ENCODE assay signal across 20 cellular contexts in the genomic region with DNA sequence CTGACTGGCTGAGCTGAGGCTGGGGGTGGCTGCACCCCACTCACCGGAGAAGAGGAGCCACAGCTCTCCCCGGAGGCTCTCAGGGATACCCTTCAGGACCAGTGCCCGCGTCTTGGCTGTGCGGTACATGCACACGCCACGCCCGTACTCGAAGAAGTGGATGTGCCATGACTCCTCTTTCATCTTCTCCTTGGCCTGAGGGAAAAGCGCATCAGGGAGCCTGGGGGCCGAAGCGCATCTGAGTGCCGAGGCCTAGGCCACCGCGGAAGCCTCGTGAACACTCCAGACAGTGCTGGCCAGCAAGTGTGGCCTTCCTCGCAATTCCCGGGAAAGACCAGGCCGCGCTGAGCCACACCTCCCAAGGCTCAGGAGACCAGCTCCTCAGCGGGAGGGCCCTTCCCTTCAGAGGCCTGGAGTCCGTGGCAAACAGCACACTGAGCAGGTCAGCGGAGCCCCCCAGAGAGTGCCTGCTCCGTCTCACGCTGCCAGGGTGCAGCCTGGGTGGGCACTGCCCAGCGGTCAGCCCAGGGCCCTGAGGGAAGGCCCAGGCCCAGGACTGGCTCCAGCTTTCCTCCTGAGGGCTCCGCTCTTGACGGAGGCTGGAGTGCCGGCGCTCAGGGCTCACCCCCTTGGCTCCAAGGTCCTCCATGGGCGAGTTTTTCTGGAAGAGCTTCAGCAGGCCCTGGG. TPM values are rescaled to one million over a fixed set of nuclear protein-coding genes. Genes with fewer than 3 reads are reported as not detected.
DNase-seq lines count a peak whose midpoint lies in the region; ATAC-seq and TF ChIP-seq lines count a peak whose summit lies in the region.
"Had no signal": no experiment of that assay in that cellular context is flagged by ENCODE, and none has a peak within 500 bp of the region (broad histone marks: within the 10 kb centered on the region; RNA-seq: fewer than 3 reads in every experiment).

No MANE protein-coding gene starts in this region.

- H3K4me3 Mint-ChIP-seq in effector memory CD8-positive, alpha-beta T cell: no peak overlapping the region
- H3K4me3 Mint-ChIP-seq: CD4-positive, alpha-beta T cell; IgD-negative memory B cell had no signal

- peaks cover 19% of the 10 kb centered on the region for H3K36me3 ChIP-seq in SJCRH30
- peaks cover 76% of the 10 kb centered on the region for H3K36me3 ChIP-seq in lower lobe of right lung
- peaks cover 0 to 70% of the 10 kb centered on the region in 2 donors for H3K36me3 ChIP-seq in gastrocnemius medialis

- H3K27me3 ChIP-seq in SJCRH30: no peaks in the 10 kb centered on the region
- no peaks in the 10 kb centered on the region for H3K27me3 ChIP-seq in lower lobe of right lung (ENCODE audit: low read depth)
- H3K27me3 ChIP-seq in gastrocnemius medialis: no peaks in the 10 kb centered on the region
- H3K27me3 ChIP-seq: BLaER1, MG63 had no signal

- H3K9me3 ChIP-seq in SJCRH30 (replicated peaks): peaks cover 10% of the 10 kb centered on the region
- peaks cover 18% of the 10 kb centered on the region for H3K9me3 ChIP-seq in lower lobe of right lung
- peaks cover 0 to 10% (median 0%) of the 10 kb centered on the region in 3 donors for H3K9me3 ChIP-seq in gastrocnemius medialis

- TF ChIP-seq CTCF in lower lobe of right lung (IDR thresholded peaks at IDR 0.05): no peak
- no peak for TF ChIP-seq CTCF in gastrocnemius medialis (IDR thresholded peaks at IDR 0.05 in 4 of 5, conservative IDR thresholded peaks at IDR 0.05 in 1 of 5)

- no peak for TF ChIP-seq POLR2A in gastrocnemius medialis (IDR thresholded peaks at IDR 0.05)

- H3K27ac Mint-ChIP-seq in effector memory CD8-positive, alpha-beta T cell: no peak overlapping the region
- H3K27ac Mint-ChIP-seq: CD4-positive, alpha-beta T cell; IgD-negative memory B cell had no signal

- H3K4me1 Mint-ChIP-seq in effector memory CD8-positive, alpha-beta T cell (ENCODE audit: low read depth in 2 of 2): no peaks in the 10 kb centered on the region

- H3K9me3 Mint-ChIP-seq in effector memory CD8-positive, alpha-beta T cell: peaks cover 0 to 9% of the 10 kb centered on the region in 2 donors

- intact Hi-C loops in lower lobe of right lung (cut with DNase I) (no loop called here), gastrocnemius medialis (cut with DNase I; ENCODE audit: low total_unique reads) (no loop called here), cardiac septum (cut with DNase I) (no loop called here)

- peaks cover 21% of the 10 kb centered on the region for H3K4me1 ChIP-seq in SJCRH30
- no peaks in the 10 kb centered on the region for H3K4me1 ChIP-seq in lower lobe of right lung
- peaks cover 8 to 15% of the 10 kb centered on the region in 2 donors for H3K4me1 ChIP-seq in gastrocnemius medialis
- H3K4me1 ChIP-seq: BLaER1 had no signal

- H3K27ac ChIP-seq in SJCRH30 (peak overlapping the region; percentile 57), lower lobe of right lung (no peak overlapping the region), gastrocnemius medialis (peak overlapping the region in 3 of 4 donors; percentile 41 to 45 (median 43))
- H3K27ac ChIP-seq: BLaER1 had no signal

- ATAC-seq in lower lobe of right lung (peak; percentile 28 to 32), gastrocnemius medialis (no peak), GM21723 (IDR thresholded peaks at IDR 0.05; ENCODE audit: unreplicated experiment) (no peak)
- ATAC-seq in effector memory CD8-positive, alpha-beta T cell (replicated peaks): no peak
- ATAC-seq: Right ventricle myocardium inferior had no signal

- no peaks in the 10 kb centered on the region for H3K27me3 Mint-ChIP-seq in effector memory CD8-positive, alpha-beta T cell
- H3K27me3 Mint-ChIP-seq: CD4-positive, alpha-beta T cell; IgD-negative memory B cell had no signal

- in situ Hi-C loops in gastrocnemius medialis (cut with MboI; ENCODE audit: low sequenced_read_pairs in 4 of 4): no loop called here

- DNase-seq in SJCRH30: no peak
- no peak for DNase-seq in lower lobe of right lung
- DNase-seq in gastrocnemius medialis: no peak
- DNase-seq in cardiac septum (ENCODE audit: low spot score): no peak
- no peak for DNase-seq in COR-L47 (lab: John Stamatoyannopoulos, UW)
- DNase-seq in effector memory CD8-positive, alpha-beta T cell: no peak
- DNase-seq: Calu3; CD4-positive, alpha-beta T cell; Kasumi-1; MG63; NCI-H1417 treated with DMSO at 0.1 percent for 48 hours; NCI-H187 treated with DMSO at 0.1 percent for 48 hours; NCI-H2107; NCI-H446 treated with DMSO at 0.1 percent for 48 hours; NCI-H526 treated with DMSO at 0.1 percent for 48 hours; OCI-M1 had no signal

- H3K36me3 Mint-ChIP-seq in effector memory CD8-positive, alpha-beta T cell (ENCODE audit: insufficient read depth): peaks cover 19% of the 10 kb centered on the region

- no peak overlapping the region for H3K4me3 ChIP-seq in SJCRH30
- no peak overlapping the region for H3K4me3 ChIP-seq in lower lobe of right lung
- no peak overlapping the region for H3K4me3 ChIP-seq in gastrocnemius medialis
- H3K4me3 ChIP-seq: BLaER1, MG63 had no signal

RNA-seq across cellular contexts. Expression of a gene that starts 20.5 kb away (rescaled TPM):
- total RNA-seq in SJCRH30 (2014; rRNA removed; shearing (Covaris generic)): 10.3 and 15.3 TPM in 2 replicates
- total RNA-seq in lower lobe of right lung (25.0 TPM), gastrocnemius medialis (10 to 100 TPM in 1 of 4 donors, 1 to 10 TPM in 3; 2.9 to 16.1 (median 8.3) TPM), cardiac septum (15.3 TPM)

RNA-seq across cellular contexts. Expression of a gene that starts 28.6 kb away (rescaled TPM):
- 33.6 and 37.0 TPM in 2 replicates for total RNA-seq in SJCRH30 (2014; rRNA removed; shearing (Covaris generic))
- total RNA-seq in lower lobe of right lung (94.0 TPM), gastrocnemius medialis (10 to 100 TPM; 56.1 to 65.9 (median 62.7) TPM), cardiac septum (41.3 TPM)

RNA-seq across cellular contexts. Expression of a gene that starts 58.4 kb away (rescaled TPM):
- total RNA-seq in SJCRH30 (2014; rRNA removed; shearing (Covaris generic)): 64.9 and 65.8 TPM in 2 replicates
- total RNA-seq in lower lobe of right lung: 450 TPM
- total RNA-seq in gastrocnemius medialis: 1,000 to 10,000 TPM; 1,080 to 1,340 (median 1,178) TPM
- 372 TPM for total RNA-seq in cardiac septum

Comparison
In these comparisons a context has a peak if more than half of its experiments do, and no peak if none do; other contexts are left out.
1. ATAC-seq: peak in lower lobe of right lung (2 of 2); none in gastrocnemius medialis (0 of 2), GM21723 (single experiment) and effector memory CD8-positive, alpha-beta T cell (single experiment).